Comparison of ENCODE assay signal across 1 cellular context in genomic region chr19:17949956-17950309, GRCh38.
A peak's percentile ranks its signal among the peaks of the same experiment; 100 is the strongest.
TF ChIP-seq lines count a peak whose summit lies in the region.

No MANE protein-coding gene starts in this region.

TF ChIP-seq in HCT116, 20 proteins besides CTCF, POLR2A, EP300 and RAD21:
- TF ChIP-seq ZBTB33 (IDR thresholded peaks at IDR 0.05; ENCODE audit: extremely low read depth, insufficient replicate concordance, low read length) (no peak), TCF7L2 (IDR thresholded peaks at IDR 0.05; ENCODE audit: borderline replicate concordance, extremely low read depth, insufficient read depth, insufficient read length) (peak; percentile 75), FOSL1 (IDR thresholded peaks at IDR 0.05; ENCODE audit: low read depth) (no peak)
